ENCODE assay signal across 8 cellular contexts in genomic region chr6:35302604-35303218, GRCh38. TPM values are rescaled to one million over a fixed set of nuclear protein-coding genes. Genes with fewer than 3 reads are reported as not detected.
DNase-seq lines count a peak whose midpoint lies in the region; ATAC-seq and FAIRE-seq lines count a peak whose summit lies in the region.

No MANE protein-coding gene starts in this region.

- intact Hi-C loops in cardiac septum (cut with DNase I), result no loop called here

- no peak for FAIRE-seq in frontal cortex (lab: Jason Lieb, UNC)

- peak; percentile 88 for DNase-seq in NOMO-1 treated with dmso at 0.1 percent for 144 hours (lab: John Stamatoyannopoulos, UW; ENCODE audit: unreplicated experiment)
- peak; percentile 81 for DNase-seq in activated T-cell treated with anti-CD3 and anti-CD28 coated beads for 4 hours
- peak; percentile 86 for DNase-seq in cardiac septum (ENCODE audit: low spot score)
- DNase-seq in stimulated activated CD4-positive, alpha-beta T cell treated with anti-CD3 and anti-CD28 coated beads, Interleukin-15, amount 100 ng/mL, for 1 hour (ENCODE audit: low read depth in 1 of 2, low spot score in 1 of 2), result peak; percentile 65 to 76
- no peak for DNase-seq in NCI-H1092 (lab: John Stamatoyannopoulos, UW)
- no peak for DNase-seq in frontal cortex (ENCODE audit: low spot score in 2 of 2)

- ATAC-seq in GM18520 (IDR thresholded peaks at IDR 0.05; ENCODE audit: unreplicated experiment), result peak; percentile 67
- peak; percentile 77 for ATAC-seq in HG02852 (IDR thresholded peaks at IDR 0.05; ENCODE audit: unreplicated experiment)

RNA-seq across cellular contexts. Expression of gene DEF6, which starts 5.1 kb away (rescaled TPM):
- total RNA-seq in cardiac septum (1.7 TPM), frontal cortex (2.4 TPM)

RNA-seq across cellular contexts. Expression of gene PPARD, which starts 39.6 kb away (rescaled TPM):
- total RNA-seq in cardiac septum, result 19.0 TPM
- total RNA-seq in frontal cortex, result 1.6 TPM

RNA-seq across cellular contexts. Expression of gene ZNF76, which starts 43.2 kb away (rescaled TPM):
- total RNA-seq in cardiac septum (39.9 TPM), frontal cortex (11.0 TPM)

Comparison
In these comparisons a context has a peak if more than half of its experiments do, and no peak if none do; other contexts are left out.
1. DNase-seq: peak in NOMO-1 treated with dmso at 0.1 percent for 144 hours (single experiment), activated T-cell treated with anti-CD3 and anti-CD28 coated beads for 4 hours (single experiment), cardiac septum (single experiment) and stimulated activated CD4-positive, alpha-beta T cell treated with anti-CD3 and anti-CD28 coated beads, Interleukin-15, amount 100 ng/mL, for 1 hour (2 of 2); none in NCI-H1092 (single experiment) and frontal cortex (0 of 2).